Comparison of ENCODE assay signal across 11 cellular contexts in genomic region chr4:147736458-147736857, GRCh38. TPM values are rescaled to one million over a fixed set of nuclear protein-coding genes. Genes with fewer than 3 reads are reported as not detected.
A peak's percentile ranks its signal among the peaks of the same experiment; 100 is the strongest.
DNase-seq lines count a peak whose midpoint lies in the region; ATAC-seq and TF ChIP-seq lines count a peak whose summit lies in the region.
"Had no signal": no experiment of that assay in that cellular context is flagged by ENCODE, and none has a peak within 500 bp of the region (broad histone marks: within the 10 kb centered on the region; RNA-seq: fewer than 3 reads in every experiment).

No MANE protein-coding gene starts in this region.

- WGBS in heart left ventricle, 4 donors, result 47 to 62% (median 58%) methylated on average over 3 of the region's 3 CpGs
- WGBS in adrenal gland, 4 donors, result 50 to 63% (median 59%) methylated on average over 3 of the region's 3 CpGs

- H3K27ac Mint-ChIP-seq in glutamatergic neuron (ENCODE audit: unreplicated experiment), result peak overlapping the region; percentile 39

- no peak overlapping the region for H3K4me3 Mint-ChIP-seq in glutamatergic neuron (ENCODE audit: unreplicated experiment)

- peaks cover 21% of the 10 kb centered on the region for H3K27me3 Mint-ChIP-seq in glutamatergic neuron (ENCODE audit: unreplicated experiment)

- peaks cover 45% of the 10 kb centered on the region for H3K4me1 Mint-ChIP-seq in glutamatergic neuron (ENCODE audit: low read depth, unreplicated experiment)

- H3K27ac ChIP-seq in heart left ventricle (peak overlapping the region in 11 of 12 donors; percentile 19 to 96 (median 91)), adrenal gland (peak overlapping the region in 3 of 5 donors; percentile 2 to 33 (median 20)), thoracic aorta (peak overlapping the region; percentile 48 to 90)

- TF ChIP-seq CTCF in heart left ventricle (IDR thresholded peaks at IDR 0.05) (no peak), adrenal gland (IDR thresholded peaks at IDR 0.05) (no peak), glutamatergic neuron (IDR thresholded peaks at IDR 0.05; ENCODE audit: partially characterized antibody, unreplicated experiment) (no peak), thoracic aorta (IDR thresholded peaks at IDR 0.05) (no peak)

- no peaks in the 10 kb centered on the region for H3K27me3 ChIP-seq in heart left ventricle
- H3K27me3 ChIP-seq in adrenal gland, result no peaks in the 10 kb centered on the region
- H3K27me3 ChIP-seq in thoracic aorta (replicated peaks; ENCODE audit: insufficient read depth), result no peaks in the 10 kb centered on the region

- no peak for ATAC-seq in heart left ventricle
- no peak for ATAC-seq in left ventricle myocardium superior
- no peak for ATAC-seq in thoracic aorta (ENCODE audit: insufficient number of reproducible peaks, low FRiP score, low read depth)
- ATAC-seq in activated CD4-positive, CD25-positive, alpha-beta regulatory T cell treated with anti-CD3 and anti-CD28 coated beads, Interleukin-2, amount 50 U/mL, for 24 hours, result no peak

- peaks cover 18% of the 10 kb centered on the region for H3K9me3 Mint-ChIP-seq in glutamatergic neuron (ENCODE audit: unreplicated experiment)

- TF ChIP-seq POLR2A in heart left ventricle (IDR thresholded peaks at IDR 0.05) (no peak), adrenal gland (IDR thresholded peaks at IDR 0.05) (no peak)

- H3K4me1 ChIP-seq in heart left ventricle (peaks cover 0 to 68% (median 43%) of the 10 kb centered on the region in 12 donors), adrenal gland (replicated peaks in 1 of 2) (peaks cover 19 to 47% of the 10 kb centered on the region in 2 donors), thoracic aorta (ENCODE audit: control insufficient read depth in 1 of 2, low read depth in 2 of 2) (peaks cover 44 to 57% of the 10 kb centered on the region in 2 donors)

- H3K36me3 Mint-ChIP-seq in glutamatergic neuron (ENCODE audit: unreplicated experiment), result no peaks in the 10 kb centered on the region

- intact Hi-C loops in heart left ventricle (cut with DNase I), result loop anchor here in 5 of 10 donors (5.0 to 10.0 kb wide), 5 partner anchors 48 to 128 kb away; no protein-coding TSS in a partner anchor
- intact Hi-C loops in left ventricle myocardium superior (cut with micrococcal nuclease), result no loop called here
- intact Hi-C loops in adrenal gland (cut with DNase I), result no loop called here

- H3K36me3 ChIP-seq in heart left ventricle (no peaks in the 10 kb centered on the region), adrenal gland (replicated peaks in 1 of 2) (no peaks in the 10 kb centered on the region), thoracic aorta (no peaks in the 10 kb centered on the region)

- H3K9me3 ChIP-seq in heart left ventricle (no peaks in the 10 kb centered on the region), adrenal gland (replicated peaks in 1 of 3) (no peaks in the 10 kb centered on the region), thoracic aorta (no peaks in the 10 kb centered on the region)

- H3K4me3 ChIP-seq in heart left ventricle (peak overlapping the region in 3 of 12 donors; percentile 2 to 14 (median 2)), adrenal gland (no peak overlapping the region), thoracic aorta (peak overlapping the region; percentile 94)

- DNase-seq in heart left ventricle (no peak), left ventricle myocardium superior (no peak), adrenal gland (no peak), glutamatergic neuron (no peak), thoracic aorta (ENCODE audit: low spot score) (no peak), NCI-H82 treated with DMSO at 0.1 percent for 48 hours (lab: John Stamatoyannopoulos, UW; ENCODE audit: unreplicated experiment) (no peak), NCI-H510A treated with DMSO at 0.1 percent for 48 hours (lab: John Stamatoyannopoulos, UW) (no peak)
- DNase-seq: activated CD4-positive, alpha-beta T cell treated with anti-CD3 and anti-CD28 coated beads, Interleukin-2, amount 50 U/mL, for 48 hours; anterior cingulate cortex; posterior cingulate gyrus had no signal

RNA-seq across cellular contexts. Expression of gene ARHGAP10, which starts 4.6 kb away (rescaled TPM):
- total RNA-seq in heart left ventricle (10 to 100 TPM; 30.6 to 64.2 (median 51.7) TPM), left ventricle myocardium superior (69.2 TPM), adrenal gland (10 to 100 TPM; 14.1 to 40.8 (median 26.9) TPM), glutamatergic neuron (ENCODE audit: unreplicated experiment) (19.7 TPM), thoracic aorta (100 to 1,000 TPM; 195 to 211 TPM)
- polyA plus RNA-seq in heart left ventricle (10 to 100 TPM; 39.8 to 73.7 TPM), adrenal gland (10 to 100 TPM; 12.9 to 22.9 (median 17.6) TPM)

RNA-seq across cellular contexts. Expression of gene PRMT9, which starts 52.5 kb away (rescaled TPM):
- 1 to 10 TPM; 3.4 to 9.1 (median 6.0) TPM for total RNA-seq in heart left ventricle
- polyA plus RNA-seq in heart left ventricle, result 1 to 10 TPM; 3.0 to 4.9 TPM
- 5.1 TPM for total RNA-seq in left ventricle myocardium superior
- total RNA-seq in adrenal gland, result 10 to 100 TPM in 4 of 8 donors, 1 to 10 TPM in 4; 5.4 to 13.5 (median 10.0) TPM
- polyA plus RNA-seq in adrenal gland, result 10 to 100 TPM; 11.9 to 13.3 (median 12.0) TPM
- total RNA-seq in glutamatergic neuron (ENCODE audit: unreplicated experiment), result 8.9 TPM
- 10 to 100 TPM in 1 of 2 donors, 1 to 10 TPM in 1; 3.5 to 11.9 TPM for total RNA-seq in thoracic aorta

Comparison
In these comparisons a context has a peak if more than half of its experiments do, and no peak if none do; other contexts are left out.
1. H3K27ac ChIP-seq: peak in every context shown above with its lines; median percentile 91 in heart left ventricle; 69 in thoracic aorta; 20 in adrenal gland.